Comparison of ENCODE assay signal across 8 cellular contexts in the genomic region with DNA sequence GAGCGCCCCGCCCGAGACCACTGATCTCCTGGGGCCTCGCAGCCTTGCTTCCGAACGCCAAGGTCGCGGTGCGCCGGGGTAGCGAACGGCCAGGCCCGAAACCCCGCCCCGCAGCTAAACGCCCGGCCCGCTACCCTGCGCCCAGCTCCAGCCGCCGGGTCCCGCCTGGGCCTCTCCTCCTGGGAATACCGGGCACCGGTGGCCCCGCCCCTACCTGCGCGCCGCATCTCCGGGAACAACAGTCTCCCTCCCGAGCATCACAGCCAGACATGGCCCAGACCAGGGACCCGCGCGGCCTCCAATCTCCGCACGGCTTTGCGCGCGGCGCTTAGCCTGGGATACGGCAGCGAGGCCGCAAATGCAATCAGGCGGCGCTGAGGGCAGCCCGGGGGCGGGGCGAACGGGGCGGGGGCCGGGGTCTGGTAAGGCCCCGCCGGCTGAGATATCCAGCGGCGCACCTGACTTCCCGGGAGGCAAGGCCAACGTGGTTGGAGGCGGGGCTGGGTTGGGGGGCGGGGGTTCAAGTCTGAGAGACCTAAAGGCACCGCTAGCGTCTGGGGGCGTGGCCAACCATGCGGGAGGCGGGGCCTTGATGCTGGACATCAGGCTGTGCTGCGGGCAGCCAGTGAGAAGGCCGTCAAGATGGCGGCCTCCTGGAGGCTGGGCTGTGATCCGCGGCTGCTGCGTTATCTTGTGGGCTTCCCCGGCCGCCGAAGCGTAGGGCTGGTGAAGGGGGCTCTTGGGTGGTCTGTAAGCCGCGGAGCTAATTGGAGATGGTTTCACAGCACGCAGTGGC. TPM values are rescaled to one million over a fixed set of nuclear protein-coding genes. Genes with fewer than 3 reads are reported as not detected.
DNase-seq lines count a peak whose midpoint lies in the region; ATAC-seq lines count a peak whose summit lies in the region.

A gene with protein sequence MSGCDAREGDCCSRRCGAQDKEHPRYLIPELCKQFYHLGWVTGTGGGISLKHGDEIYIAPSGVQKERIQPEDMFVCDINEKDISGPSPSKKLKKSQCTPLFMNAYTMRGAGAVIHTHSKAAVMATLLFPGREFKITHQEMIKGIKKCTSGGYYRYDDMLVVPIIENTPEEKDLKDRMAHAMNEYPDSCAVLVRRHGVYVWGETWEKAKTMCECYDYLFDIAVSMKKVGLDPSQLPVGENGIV (minus strand): TSS at position 366 of the 796 bp plus-strand sequence. CDS start 95 bp downstream, at position 271.
A gene (plus strand): TSS at position 605 of the 796 bp plus-strand sequence. CDS start 38 bp downstream, at position 643.

- DNase-seq in DMS153 (lab: John Stamatoyannopoulos, UW) (peak; percentile 98), OCI-M1 (lab: John Stamatoyannopoulos, UW) (peak; percentile 99), activated T-cell treated with anti-CD3 and anti-CD28 coated beads for 24 hours (ENCODE audit: low read depth) (peak; percentile 96), epidermal melanocyte (ENCODE audit: insufficient read length, low spot score) (peak; percentile 84), middle frontal gyrus (ENCODE audit: extremely low spot score, low spot score) (peak; percentile 86)
- peak; percentile 86 to 93 for DNase-seq in stimulated activated CD8-positive, alpha-beta memory T cell treated with anti-CD3 and anti-CD28 coated beads, Interleukin-2, amount 100 ng/mL, for 1 hour (ENCODE audit: low read depth in 2 of 2)

- H3K9me3 Mint-ChIP-seq in IgD-negative memory B cell = no peaks in the 10 kb centered on the region

- H3K27me3 Mint-ChIP-seq in IgD-negative memory B cell = no peaks in the 10 kb centered on the region

- peak; percentile 93 for ATAC-seq in GM21576 (IDR thresholded peaks at IDR 0.05; ENCODE audit: unreplicated experiment)

- peaks cover 12 to 31% (median 31%) of the 10 kb centered on the region in 3 donors for H3K4me1 Mint-ChIP-seq in IgD-negative memory B cell

- H3K36me3 Mint-ChIP-seq in IgD-negative memory B cell = peaks cover 5% of the 10 kb centered on the region

- peak within 1 kb of the TSS; percentile 82 to 96 (median 91) for H3K27ac Mint-ChIP-seq in IgD-negative memory B cell

- H3K4me3 Mint-ChIP-seq in IgD-negative memory B cell = peak within 1 kb of the TSS; percentile 88 to 98 (median 94)

RNA-seq across cellular contexts. Expression of the first gene that starts in this region (rescaled TPM):
- 17.2 TPM for polyA plus RNA-seq in IgD-negative memory B cell

RNA-seq across cellular contexts. Expression of the second gene that starts in this region (rescaled TPM):
- 13.1 TPM for polyA plus RNA-seq in IgD-negative memory B cell

Comparison
In these comparisons a context has a peak if more than half of its experiments do, and no peak if none do; other contexts are left out.
1. Peak in every context shown above with its lines: DNase-seq and ATAC-seq.